28 cellular contexts compared by ENCODE assay signal in the genomic region with DNA sequence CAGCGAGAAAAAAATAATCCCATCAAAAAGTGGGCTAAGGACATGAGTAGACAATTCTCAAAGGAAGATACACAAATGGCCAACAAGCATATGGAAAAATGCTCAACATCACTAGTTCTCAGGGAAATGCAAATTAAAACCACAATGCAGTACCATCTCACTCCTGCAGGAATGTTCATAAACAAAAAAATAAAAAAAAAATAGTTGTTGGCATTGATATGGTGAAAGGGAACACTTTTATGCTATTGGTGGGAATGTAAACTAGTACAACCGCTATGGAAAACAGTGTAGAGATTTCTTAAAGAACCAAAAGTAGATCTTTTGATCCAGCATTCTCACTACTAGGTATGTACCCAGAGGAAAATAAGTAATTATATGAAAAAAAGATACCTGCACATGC.
"Had no signal": no experiment of that assay in that cellular context is flagged by ENCODE, and none has a peak within 500 bp of the region (broad histone marks: within the 10 kb centered on the region; RNA-seq: fewer than 3 reads in every experiment).

No MANE protein-coding gene starts in this region.

- H3K4me1 Mint-ChIP-seq: naive thymus-derived CD8-positive, alpha-beta T cell; neural progenitor cell; stimulated activated effector memory CD8-positive, alpha-beta T cell treated with anti-CD3 and anti-CD28 coated beads, Interleukin-12 subunit alpha, Interleukin-12 subunit beta, amount 100 ng/mL, for 72 hours; stimulated activated naive B cell treated with anti-CD40 and anti-IgM and Interleukin-4, amounts not matched to agents 10 μg/mL and 1 μg/mL and 100 μg/mL, for 72 hours had no signal

- FAIRE-seq: small intestine had no signal

- H3K27me3 ChIP-seq: neural progenitor cell, ovary, right lobe of liver, sigmoid colon, stomach, thyroid gland, tibial nerve, upper lobe of right lung, uterus had no signal

- H3K4me2 ChIP-seq: neural progenitor cell had no signal

- H3K36me3 Mint-ChIP-seq: natural killer cell treated with Interleukin-12 subunit alpha and Interleukin-12 subunit beta and Interleukin-15 and Interleukin-18, amount 100 ng/mL, for 72 hours; neural progenitor cell; stimulated activated effector memory CD8-positive, alpha-beta T cell treated with anti-CD3 and anti-CD28 coated beads, Interleukin-12 subunit alpha, Interleukin-12 subunit beta, amount 100 ng/mL, for 72 hours; stimulated activated naive B cell treated with anti-CD40 and anti-IgM and Interleukin-4, amounts not matched to agents 10 μg/mL and 1 μg/mL and 100 μg/mL, for 72 hours had no signal

- H3K4me1 ChIP-seq: neural progenitor cell, parathyroid adenoma, psoas muscle, right lobe of liver, sigmoid colon, stomach, thyroid gland, tibial nerve, upper lobe of right lung, uterus had no signal

- H3K27ac ChIP-seq: neural progenitor cell, ovary, parathyroid adenoma, psoas muscle, right lobe of liver, sigmoid colon, stomach, thoracic aorta, thyroid gland, tibial nerve, upper lobe of right lung, uterus had no signal

- H3K36me3 ChIP-seq: neural progenitor cell, ovary, right lobe of liver, sigmoid colon, stomach, thoracic aorta, thyroid gland, tibial nerve, upper lobe of right lung, uterus had no signal

- H3K79me2 ChIP-seq: parathyroid adenoma had no signal

- H3K9ac ChIP-seq: neural progenitor cell, parathyroid adenoma had no signal

- DNase-seq: naive thymus-derived CD8-positive, alpha-beta T cell; occipital lobe; ovary; posterior cingulate gyrus; psoas muscle; right cardiac atrium; right lobe of liver; sigmoid colon; small intestine; stimulated activated CD4-positive, alpha-beta T cell treated with anti-CD3 and anti-CD28 coated beads, Interleukin-15, amount 100 ng/mL, for 24 hours; stimulated activated CD4-positive, alpha-beta T cell treated with anti-CD3 and anti-CD28 coated beads, Interleukin-2, amount 100 ng/mL, for 24 hours; stimulated activated CD4-positive, alpha-beta T cell treated with anti-CD3 and anti-CD28 coated beads, Interleukin-2, amount 100 ng/mL, for 48 hours; stimulated activated CD4-positive, alpha-beta T cell treated with anti-CD3 and anti-CD28 coated beads, Interleukin-4, amount 100 ng/mL, for 24 hours; stimulated activated naive B cell treated with anti-CD40 and anti-IgM and Interleukin-4, amounts not matched to agents 10 μg/mL and 1 μg/mL and 100 μg/mL, for 72 hours; stimulated activated naive CD4-positive, alpha-beta T cell treated with Interleukin-2 at 50 U/mL for 16 hours; stomach; thyroid gland; trophoblast cell; upper lobe of right lung; uterus had no signal

- H2AFZ ChIP-seq: neural progenitor cell, parathyroid adenoma had no signal

- H3K27me3 Mint-ChIP-seq: naive thymus-derived CD8-positive, alpha-beta T cell; natural killer cell treated with Interleukin-12 subunit alpha and Interleukin-12 subunit beta and Interleukin-15 and Interleukin-18, amount 100 ng/mL, for 72 hours; progenitor cell of endocrine pancreas; stimulated activated naive B cell treated with anti-CD40 and anti-IgM and Interleukin-4, amounts not matched to agents 10 μg/mL and 1 μg/mL and 100 μg/mL, for 72 hours; stimulated activated naive CD8-positive, alpha-beta T cell treated with anti-CD3 and anti-CD28 coated beads, Interleukin-15, Interleukin-2, amounts not matched to agents 100 ng/mL and 50 ng/mL, for 24 hours had no signal

- H3K9me3 Mint-ChIP-seq: stimulated activated naive CD8-positive, alpha-beta T cell treated with anti-CD3 and anti-CD28 coated beads, Interleukin-15, Interleukin-2, amounts not matched to agents 100 ng/mL and 50 ng/mL, for 24 hours had no signal

- H3K4me3 Mint-ChIP-seq: naive thymus-derived CD8-positive, alpha-beta T cell; natural killer cell treated with Interleukin-12 subunit alpha and Interleukin-12 subunit beta and Interleukin-15 and Interleukin-18, amount 100 ng/mL, for 72 hours; neural progenitor cell; stimulated activated effector memory CD8-positive, alpha-beta T cell treated with anti-CD3 and anti-CD28 coated beads, Interleukin-12 subunit alpha, Interleukin-12 subunit beta, amount 100 ng/mL, for 72 hours; stimulated activated naive B cell treated with anti-CD40 and anti-IgM and Interleukin-4, amounts not matched to agents 10 μg/mL and 1 μg/mL and 100 μg/mL, for 72 hours; stimulated activated naive CD8-positive, alpha-beta T cell treated with anti-CD3 and anti-CD28 coated beads, Interleukin-15, Interleukin-2, amounts not matched to agents 100 ng/mL and 50 ng/mL, for 24 hours had no signal

- H3K27ac Mint-ChIP-seq: naive thymus-derived CD8-positive, alpha-beta T cell; natural killer cell treated with Interleukin-12 subunit alpha and Interleukin-12 subunit beta and Interleukin-15 and Interleukin-18, amount 100 ng/mL, for 72 hours; neural progenitor cell; progenitor cell of endocrine pancreas; stimulated activated effector memory CD8-positive, alpha-beta T cell treated with anti-CD3 and anti-CD28 coated beads, Interleukin-12 subunit alpha, Interleukin-12 subunit beta, amount 100 ng/mL, for 72 hours; stimulated activated naive B cell treated with anti-CD40 and anti-IgM and Interleukin-4, amounts not matched to agents 10 μg/mL and 1 μg/mL and 100 μg/mL, for 72 hours; stimulated activated naive CD8-positive, alpha-beta T cell treated with anti-CD3 and anti-CD28 coated beads, Interleukin-15, Interleukin-2, amounts not matched to agents 100 ng/mL and 50 ng/mL, for 24 hours had no signal

- H3K9me3 ChIP-seq: ovary, right lobe of liver, sigmoid colon, thoracic aorta, thyroid gland, upper lobe of right lung, uterus had no signal

- H3K4me3 ChIP-seq: neural progenitor cell, ovary, psoas muscle, right lobe of liver, sigmoid colon, stomach, thoracic aorta, thyroid gland, tibial nerve, upper lobe of right lung, uterus had no signal
